Comparison of ENCODE assay signal across 1 cellular context in the genomic region with DNA sequence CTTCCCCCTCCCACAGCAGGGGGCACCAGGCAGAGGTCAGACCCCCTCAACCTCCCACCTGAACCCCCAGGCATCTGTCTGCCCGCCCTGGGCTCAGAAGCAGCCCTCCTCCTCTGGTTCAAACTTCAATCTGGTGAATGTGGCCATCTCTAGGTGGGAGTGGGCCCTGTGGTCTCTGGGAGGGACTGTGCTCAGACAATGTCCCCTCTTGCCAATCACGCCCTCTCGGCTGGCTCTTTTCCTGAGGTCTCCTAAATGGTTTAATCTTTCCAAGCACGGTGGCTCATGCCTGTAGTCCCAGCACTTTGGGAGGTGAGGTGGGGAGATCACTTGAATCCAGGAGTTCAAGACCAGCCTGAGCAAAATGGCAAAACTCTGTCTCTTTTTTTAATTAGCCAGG.
TF ChIP-seq lines count a peak whose summit lies in the region.

No MANE protein-coding gene starts in this region.

TF ChIP-seq in GM23338, 12 proteins besides CTCF, POLR2A, EP300 and RAD21:
- TF ChIP-seq REST (IDR thresholded peaks at IDR 0.05; ENCODE audit: unreplicated experiment) (no peak), ZNF462 (CRISPR knock-in tag; IDR thresholded peaks at IDR 0.05) (no peak), JUNB (IDR thresholded peaks at IDR 0.05; ENCODE audit: unreplicated experiment) (no peak), POLR2AphosphoS5 (IDR thresholded peaks at IDR 0.05; ENCODE audit: low read depth) (no peak), EZH2 (IDR thresholded peaks at IDR 0.05; ENCODE audit: low read depth, unreplicated experiment) (no peak), ZNF114 (CRISPR knock-in tag; IDR thresholded peaks at IDR 0.05) (no peak), EZH2phosphoT487 (IDR thresholded peaks at IDR 0.05; ENCODE audit: unreplicated experiment) (no peak), NANOG (IDR thresholded peaks at IDR 0.05; ENCODE audit: borderline replicate concordance) (no peak), CREB1 (CRISPR knock-in tag; IDR thresholded peaks at IDR 0.05; ENCODE audit: low read depth) (no peak), STAT1 (IDR thresholded peaks at IDR 0.05; ENCODE audit: unreplicated experiment) (no peak), ZNF331 (CRISPR knock-in tag; IDR thresholded peaks at IDR 0.05; ENCODE audit: low read depth) (no peak)
- TF ChIP-seq, protein P1, sequence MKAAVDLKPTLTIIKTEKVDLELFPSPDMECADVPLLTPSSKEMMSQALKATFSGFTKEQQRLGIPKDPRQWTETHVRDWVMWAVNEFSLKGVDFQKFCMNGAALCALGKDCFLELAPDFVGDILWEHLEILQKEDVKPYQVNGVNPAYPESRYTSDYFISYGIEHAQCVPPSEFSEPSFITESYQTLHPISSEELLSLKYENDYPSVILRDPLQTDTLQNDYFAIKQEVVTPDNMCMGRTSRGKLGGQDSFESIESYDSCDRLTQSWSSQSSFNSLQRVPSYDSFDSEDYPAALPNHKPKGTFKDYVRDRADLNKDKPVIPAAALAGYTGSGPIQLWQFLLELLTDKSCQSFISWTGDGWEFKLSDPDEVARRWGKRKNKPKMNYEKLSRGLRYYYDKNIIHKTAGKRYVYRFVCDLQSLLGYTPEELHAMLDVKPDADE (IDR thresholded peaks at IDR 0.05): no peak
